In genomic region chr15:72197045-72197459, GRCh38 we compare ENCODE assay signal across 9 cellular contexts. TPM values are rescaled to one million over a fixed set of nuclear protein-coding genes. Genes with fewer than 3 reads are reported as not detected.
DNase-seq lines count a peak whose midpoint lies in the region; ATAC-seq and TF ChIP-seq lines count a peak whose summit lies in the region.
"Had no signal": no experiment of that assay in that cellular context is flagged by ENCODE, and none has a peak within 500 bp of the region (broad histone marks: within the 10 kb centered on the region; RNA-seq: fewer than 3 reads in every experiment).

No MANE protein-coding gene starts in this region.

- CTCF ChIA-PET in MCF 10A (lab: Yijun Ruan, JAX), result interaction anchor here (1.1 kb wide), 1 partner anchor 35 kb away, joined by 4 read pairs; no protein-coding TSS in a partner anchor

- H3K27me3 Mint-ChIP-seq in MCF 10A (ENCODE audit: insufficient read depth, unreplicated experiment), result no peaks in the 10 kb centered on the region

- DNase-seq in MCF 10A (ENCODE audit: unreplicated experiment), result no peak
- DNase-seq in left kidney (ENCODE audit: low read depth, low spot score), result peak; percentile 40
- DNase-seq in stimulated activated naive CD8-positive, alpha-beta T cell treated with anti-CD3 and anti-CD28 coated beads, Interleukin-15, Interleukin-2, amounts not matched to agents 100 U/mL and 50 U/mL, for 24 hours, result peak; percentile 20
- DNase-seq in cerebellum (ENCODE audit: low spot score), result no peak
- no peak for DNase-seq in RPMI8226
- DNase-seq in SKM-1 treated with dmso at 0.1 percent for 144 hours (lab: John Stamatoyannopoulos, UW; ENCODE audit: unreplicated experiment), result no peak

- no peak for TF ChIP-seq CTCF in MCF 10A (IDR thresholded peaks at IDR 0.05; ENCODE audit: unreplicated experiment)

- POLR2A ChIA-PET in MCF 10A (lab: Yijun Ruan, JAX), result interaction anchor here (0.6 to 11.2 kb wide), 7 partner anchors 12 to 240 kb away, joined by 3 to 424 read pairs (median 11); partner anchors contain the start of gene PKM

- H3K4me3 Mint-ChIP-seq in MCF 10A (ENCODE audit: unreplicated experiment), result peak overlapping the region; percentile 68

- no peaks in the 10 kb centered on the region for H3K9me3 Mint-ChIP-seq in MCF 10A (ENCODE audit: unreplicated experiment)

- no TSS peak for BruUV-seq in MCF 10A (replicated peaks; lab: Mats Ljungman, UMichigan)

- peaks cover 51% of the 10 kb centered on the region for H3K36me3 Mint-ChIP-seq in MCF 10A (ENCODE audit: insufficient read depth, unreplicated experiment)

- H3K4me1 Mint-ChIP-seq in MCF 10A (ENCODE audit: insufficient read depth, unreplicated experiment), result peaks cover 16% of the 10 kb centered on the region

- no peak overlapping the region for H3K27ac Mint-ChIP-seq in MCF 10A (ENCODE audit: low read depth, unreplicated experiment)

- peak; percentile 16 for ATAC-seq in HG02610 (IDR thresholded peaks at IDR 0.05; ENCODE audit: unreplicated experiment)
- no peak for ATAC-seq in stimulated activated naive CD8-positive, alpha-beta T cell treated with anti-CD3 and anti-CD28 coated beads, Interleukin-15, Interleukin-2, amounts not matched to agents 100 U/mL and 50 U/mL, for 24 hours
- no peak for ATAC-seq in GM21528 (IDR thresholded peaks at IDR 0.05; ENCODE audit: low FRiP score, unreplicated experiment)

- intact Hi-C loops in MCF 10A (cut with micrococcal nuclease), result no loop called here

RNA-seq across cellular contexts. Expression of gene GRAMD2A, which starts 0.5 kb away (rescaled TPM):
- total RNA-seq in MCF 10A (2022) (0.42 and 0.93 TPM in 2 replicates), cerebellum (0.36 TPM)
- total RNA-seq: LHCN-M2 had no signal

RNA-seq across cellular contexts. Expression of gene PKM, which starts 33.9 kb away (rescaled TPM):
- total RNA-seq in MCF 10A (2022) (612 and 828 TPM in 2 replicates), cerebellum (327 TPM)

Comparison
In these comparisons a context has a peak if more than half of its experiments do, and no peak if none do; other contexts are left out.
1. DNase-seq: peak in left kidney (single experiment) and stimulated activated naive CD8-positive, alpha-beta T cell treated with anti-CD3 and anti-CD28 coated beads, Interleukin-15, Interleukin-2, amounts not matched to agents 100 U/mL and 50 U/mL, for 24 hours (single experiment); none in MCF 10A (single experiment), cerebellum (single experiment), RPMI8226 (single experiment) and SKM-1 treated with dmso at 0.1 percent for 144 hours (single experiment).